In the genomic region with DNA sequence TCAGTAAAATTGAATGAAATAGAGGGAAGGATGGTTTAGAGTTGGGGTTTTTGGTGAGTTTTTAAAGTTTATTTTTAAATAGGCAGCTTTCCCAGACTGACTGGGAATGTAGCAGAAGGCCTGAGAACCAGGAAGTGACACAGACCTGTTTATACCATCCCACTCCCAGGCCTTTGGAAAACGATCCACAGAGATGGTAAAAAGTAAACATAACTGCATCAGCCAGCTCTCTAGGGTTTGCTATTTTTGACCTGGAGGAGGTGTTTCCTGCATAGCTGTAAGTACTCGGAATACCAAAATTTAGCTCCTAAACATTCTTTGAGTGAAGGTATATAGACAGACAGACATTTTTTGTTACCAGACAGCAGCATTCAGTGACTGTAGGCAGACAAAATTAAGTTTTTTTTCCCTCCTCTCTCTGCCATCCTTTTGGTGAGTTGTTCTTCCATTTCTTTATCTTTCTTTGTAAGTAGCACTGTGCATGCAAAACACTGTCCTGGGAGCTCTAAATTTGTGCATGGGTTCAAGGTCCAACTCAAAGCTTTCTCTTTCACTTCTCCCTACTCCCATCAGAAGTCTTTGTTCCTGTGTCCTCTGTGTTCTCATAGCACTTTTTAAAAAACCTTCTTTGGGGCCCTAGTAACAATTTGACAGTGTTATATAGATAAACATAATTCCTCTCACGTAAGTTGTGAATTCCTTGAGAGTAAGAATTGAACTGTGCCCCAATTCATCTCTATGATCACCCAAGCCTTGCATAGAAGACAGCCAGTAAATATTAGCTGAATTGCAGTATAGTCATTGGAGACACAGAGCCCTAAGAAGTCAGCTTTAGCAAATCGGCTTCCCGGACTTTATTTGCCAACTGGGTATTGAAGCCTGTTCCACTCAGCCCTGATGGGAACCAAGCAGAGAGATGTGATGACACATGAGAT, we compare ENCODE assay signal across 8 cellular contexts. TPM values are rescaled to one million over a fixed set of nuclear protein-coding genes. Genes with fewer than 3 reads are reported as not detected.
DNase-seq lines count a peak whose midpoint lies in the region; ATAC-seq and TF ChIP-seq lines count a peak whose summit lies in the region.

No MANE protein-coding gene starts in this region.

- POLR2A ChIA-PET in OCI-LY7 (lab: Charles Lee): interaction anchor here (0.5 to 2.7 kb wide), 15 partner anchors 9 to 508 kb away, joined by 3 to 14 read pairs (median 5); partner anchors contain the start of gene SUSD6

- intact Hi-C loops in OCI-LY7 (cut with micrococcal nuclease; ENCODE audit: unreplicated experiment): no loop called here

- H3K4me2 ChIP-seq in OCI-LY7 (ENCODE audit: low read length): peak overlapping the region; percentile 84

- no peak overlapping the region for H3K4me3 ChIP-seq in HFF-Myc (replicated peaks; ENCODE audit: low read depth, low read length)
- H3K4me3 ChIP-seq in OCI-LY7 (ENCODE audit: low read depth, low read length, poor library complexity, severe bottlenecking): peak overlapping the region; percentile 48
- H3K4me3 ChIP-seq in fibroblast of pulmonary artery (replicated peaks; ENCODE audit: low read depth, low read length): no peak overlapping the region
- no peak overlapping the region for H3K4me3 ChIP-seq in skeletal muscle cell (ENCODE audit: low read depth, low read length)

- TF ChIP-seq CTCF in HFF-Myc (IDR thresholded peaks at IDR 0.05; ENCODE audit: low read depth, low read length, missing control alignments) (no peak), OCI-LY7 (conservative IDR thresholded peaks at IDR 0.05; ENCODE audit: low read length) (no peak), fibroblast of pulmonary artery (IDR thresholded peaks at IDR 0.05; ENCODE audit: low read length, missing control alignments) (no peak), GM10266 (IDR thresholded peaks at IDR 0.05; ENCODE audit: control insufficient read depth, insufficient read depth, low read depth, missing control alignments) (no peak)

- H2AFZ ChIP-seq in OCI-LY7 (ENCODE audit: low read length): no peak overlapping the region

- no TSS peak for BruUV-seq in OCI-LY7 (replicated peaks; lab: Mats Ljungman, UMichigan)

- no peak for ATAC-seq in HG03039 (IDR thresholded peaks at IDR 0.05; ENCODE audit: unreplicated experiment)

- H3K9me3 ChIP-seq in OCI-LY7 (ENCODE audit: low read length): peaks cover 6% of the 10 kb centered on the region; the same call in 1 of the 2 replicates

- DNase-seq in EL (peak; percentile 48), HFF-Myc (ENCODE audit: extremely low read depth, low read depth) (peak; percentile 35), OCI-LY7 (ENCODE audit: low spot score) (peak; percentile 50), fibroblast of pulmonary artery (ENCODE audit: low read depth) (peak; percentile 77), skeletal muscle cell (ENCODE audit: low read depth) (peak; percentile 49), occipital lobe (lab: John Stamatoyannopoulos, UW) (no peak), GM10266 (ENCODE audit: extremely low spot score) (no peak)

- CTCF ChIA-PET in OCI-LY7 (lab: Charles Lee; ENCODE audit: unreplicated experiment): interaction anchor here (0.9 kb wide), 2 partner anchors 9 to 19 kb away, joined by 3 read pairs; no protein-coding TSS in a partner anchor

- peaks cover 92% of the 10 kb centered on the region for H3K4me1 ChIP-seq in OCI-LY7 (ENCODE audit: insufficient read depth, low read length, poor library complexity, severe bottlenecking)

- H3K9me2 ChIP-seq in OCI-LY7 (ENCODE audit: insufficient read depth, low read length): no peaks in the 10 kb centered on the region

- peaks cover 42% of the 10 kb centered on the region for H3K36me3 ChIP-seq in OCI-LY7 (ENCODE audit: insufficient read depth, low read length)

- peaks cover 100% of the 10 kb centered on the region for H3K79me2 ChIP-seq in OCI-LY7 (ENCODE audit: insufficient read depth, low read depth, low read length)

- peak overlapping the region; percentile 58 for H3K27ac ChIP-seq in OCI-LY7 (ENCODE audit: low read depth, low read length, poor library complexity, severe bottlenecking)

- peaks cover 53% of the 10 kb centered on the region for H4K20me1 ChIP-seq in OCI-LY7 (ENCODE audit: insufficient read depth, low read length)

RNA-seq across cellular contexts. Expression of gene SUSD6, which starts 37.4 kb away (rescaled TPM):
- total RNA-seq in OCI-LY7 (2014; rRNA removed; shearing (Covaris generic)): 19.3 and 23.1 TPM in 2 replicates
- total RNA-seq in OCI-LY7 (2022) (40.9 and 43.6 TPM in 2 replicates), occipital lobe (6.1 TPM)

Comparison
In these comparisons a context has a peak if more than half of its experiments do, and no peak if none do; other contexts are left out.
1. DNase-seq: peak in EL (single experiment), HFF-Myc (single experiment), OCI-LY7 (single experiment), fibroblast of pulmonary artery (single experiment) and skeletal muscle cell (single experiment); none in occipital lobe (single experiment) and GM10266 (single experiment).